1 cellular context compared by ENCODE assay signal in genomic region chr19:51689751-51690358, GRCh38.
TF ChIP-seq lines count a peak whose summit lies in the region.

No MANE protein-coding gene starts in this region.

TF ChIP-seq in SK-N-SH, 30 proteins besides CTCF, POLR2A, EP300 and RAD21 (continued from another document):
- TF ChIP-seq, protein P1, sequence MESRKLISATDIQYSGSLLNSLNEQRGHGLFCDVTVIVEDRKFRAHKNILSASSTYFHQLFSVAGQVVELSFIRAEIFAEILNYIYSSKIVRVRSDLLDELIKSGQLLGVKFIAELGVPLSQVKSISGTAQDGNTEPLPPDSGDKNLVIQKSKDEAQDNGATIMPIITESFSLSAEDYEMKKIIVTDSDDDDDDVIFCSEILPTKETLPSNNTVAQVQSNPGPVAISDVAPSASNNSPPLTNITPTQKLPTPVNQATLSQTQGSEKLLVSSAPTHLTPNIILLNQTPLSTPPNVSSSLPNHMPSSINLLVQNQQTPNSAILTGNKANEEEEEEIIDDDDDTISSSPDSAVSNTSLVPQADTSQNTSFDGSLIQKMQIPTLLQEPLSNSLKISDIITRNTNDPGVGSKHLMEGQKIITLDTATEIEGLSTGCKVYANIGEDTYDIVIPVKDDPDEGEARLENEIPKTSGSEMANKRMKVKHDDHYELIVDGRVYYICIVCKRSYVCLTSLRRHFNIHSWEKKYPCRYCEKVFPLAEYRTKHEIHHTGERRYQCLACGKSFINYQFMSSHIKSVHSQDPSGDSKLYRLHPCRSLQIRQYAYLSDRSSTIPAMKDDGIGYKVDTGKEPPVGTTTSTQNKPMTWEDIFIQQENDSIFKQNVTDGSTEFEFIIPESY (IDR thresholded peaks at IDR 0.05; ENCODE audit: borderline replicate concordance, low read depth) = no peak
- no peak for TF ChIP-seq RFX5 (IDR thresholded peaks at IDR 0.05; ENCODE audit: low read length)
- no peak for TF ChIP-seq MEF2A (IDR thresholded peaks at IDR 0.05; ENCODE audit: borderline replicate concordance, low read depth)
